In genomic region chr11:117137223-117138086, GRCh38 we compare ENCODE assay signal across 7 cellular contexts. TPM values are rescaled to one million over a fixed set of nuclear protein-coding genes. Genes with fewer than 3 reads are reported as not detected.
A peak's percentile ranks its signal among the peaks of the same experiment; 100 is the strongest.
DNase-seq lines count a peak whose midpoint lies in the region; ATAC-seq, FAIRE-seq and TF ChIP-seq lines count a peak whose summit lies in the region.
"Not testable (repeated sequence)": the region's sequence is repeated elsewhere in the genome, so short reads cannot be mapped to it uniquely, and the experiment has no call there.

No MANE protein-coding gene starts in this region.

- ATAC-seq in HCT116 (peak; percentile 91), RWPE2 (ENCODE audit: low read depth) (peak; percentile 85), heart left ventricle (peak; percentile 58 to 89 (median 88)), left colon (peak; percentile 55), mucosa of descending colon (peak; percentile 51)

- not testable (repeated sequence) for H3K27me3 ChIP-seq in HCT116 (ENCODE audit: insufficient read depth, low read length); RWPE2 (ENCODE audit: insufficient read depth, poor library complexity, severe bottlenecking); endothelial cell of umbilical vein (ENCODE audit: control insufficient read depth in 2 of 2, insufficient read depth in 2 of 2, low read length in 2 of 2); heart left ventricle

- TF ChIP-seq RAD21 in HCT116 (IDR thresholded peaks at IDR 0.05; ENCODE audit: low read depth) = not testable (repeated sequence)

- not testable (repeated sequence) for H3K79me2 ChIP-seq in HCT116 (ENCODE audit: insufficient read depth, low read length); endothelial cell of umbilical vein (ENCODE audit: control insufficient read depth, insufficient read depth, low read length)

- not testable (repeated sequence) for H3K36me3 ChIP-seq in HCT116 (ENCODE audit: control insufficient read depth in 1 of 2, insufficient read depth in 2 of 2, low read length in 2 of 2); RWPE2 (ENCODE audit: low read depth); endothelial cell of umbilical vein (ENCODE audit: control insufficient read depth in 2 of 2, extremely low read depth in 1 of 2, insufficient read depth in 2 of 2, low read length in 2 of 2); heart left ventricle; mucosa of descending colon (ENCODE audit: low read depth)

- H3K9me3 ChIP-seq in HCT116 (ENCODE audit: control insufficient read depth in 1 of 2, insufficient read depth in 1 of 2, low read depth in 1 of 2, low read length in 2 of 2); RWPE2 (ENCODE audit: severe bottlenecking); endothelial cell of umbilical vein (replicated peaks; ENCODE audit: control insufficient read depth, insufficient read depth, low read length); heart left ventricle; mucosa of descending colon: not testable (repeated sequence)

- 75 to 93% methylated on average over 2 to 3 of the region's 15 CpGs; no CpG with 5 or more reads in 2 of the 4 donors for WGBS in heart left ventricle, 4 donors

- H3K27ac ChIP-seq in HCT116 (ENCODE audit: low read depth, low read length); RWPE2 (ENCODE audit: poor library complexity, severe bottlenecking); endothelial cell of umbilical vein (ENCODE audit: insufficient read depth, low read depth, low read length); heart left ventricle: not testable (repeated sequence)

- TF ChIP-seq CTCF in HCT116 (IDR thresholded peaks at IDR 0.05 in 2 of 3, conservative IDR thresholded peaks at IDR 0.05 in 1 of 3; ENCODE audit: borderline replicate concordance in 1 of 3, insufficient read depth in 1 of 3, low read depth in 2 of 3, low read length in 2 of 3); RWPE2 (IDR thresholded peaks at IDR 0.05; ENCODE audit: poor library complexity, severe bottlenecking); endothelial cell of umbilical vein (IDR thresholded peaks at IDR 0.05; ENCODE audit: extremely low read depth in 1 of 2, insufficient read depth in 1 of 2, low read depth in 1 of 2, low read length in 2 of 2); heart left ventricle (IDR thresholded peaks at IDR 0.05); mucosa of descending colon (IDR thresholded peaks at IDR 0.05): not testable (repeated sequence)

- not testable (repeated sequence) for H3K9me2 ChIP-seq in HCT116 (ENCODE audit: insufficient read depth)

- not testable (repeated sequence) for H4K20me1 ChIP-seq in HCT116 (ENCODE audit: insufficient read depth); endothelial cell of umbilical vein (replicated peaks; ENCODE audit: control insufficient read depth, extremely low read depth, insufficient read depth, low read length)

- not testable (repeated sequence) for H3K4me1 ChIP-seq in HCT116 (ENCODE audit: control insufficient read depth in 1 of 2, insufficient read depth in 2 of 2, low read length in 2 of 2); RWPE2 (ENCODE audit: insufficient read depth, poor library complexity, severe bottlenecking); endothelial cell of umbilical vein (ENCODE audit: control insufficient read depth, extremely low read depth, insufficient read depth, low read length); heart left ventricle; mucosa of descending colon (ENCODE audit: low read depth)

- FAIRE-seq in endothelial cell of umbilical vein (lab: Jason Lieb, UNC) = peak; percentile 66
- peak; percentile 96 for FAIRE-seq in urothelium cell line (lab: Jason Lieb, UNC)

- RAD21 ChIA-PET in HCT116 (lab: Charles Lee; ENCODE audit: low non-redundant PET in 1 of 2, low total read pairs in 2 of 2, uncharacterized antibody in 2 of 2, unreplicated experiment in 2 of 2) = not testable (repeated sequence)

- not testable (repeated sequence) for TF ChIP-seq POLR2A in HCT116 (IDR thresholded peaks at IDR 0.05; ENCODE audit: borderline replicate concordance, extremely low read depth, insufficient read depth, insufficient read length); endothelial cell of umbilical vein (IDR thresholded peaks at IDR 0.05; ENCODE audit: low read depth, low read length); heart left ventricle (IDR thresholded peaks at IDR 0.05)

- dilution Hi-C loops in endothelial cell of umbilical vein (cut with MboI; ENCODE audit: extremely low pct_ligation_motif_present, low sequenced_read_pairs) = not testable (repeated sequence)

- not testable (repeated sequence) for BruUV-seq in HCT116 (replicated peaks; lab: Mats Ljungman, UMichigan); endothelial cell of umbilical vein (replicated peaks; lab: Mats Ljungman, UMichigan)

- POLR2A ChIA-PET in HCT116 (lab: Charles Lee); endothelial cell of umbilical vein (lab: Charles Lee): not testable (repeated sequence)

- CTCF ChIA-PET in HCT116 (lab: Charles Lee); endothelial cell of umbilical vein (lab: Charles Lee): not testable (repeated sequence)

- intact Hi-C loops in HCT116 (cut with micrococcal nuclease); endothelial cell of umbilical vein (cut with micrococcal nuclease); heart left ventricle (cut with DNase I); left colon (cut with DNase I, micrococcal nuclease); mucosa of descending colon (cut with DNase I, micrococcal nuclease): not testable (repeated sequence)

- H3K9ac ChIP-seq in HCT116 (ENCODE audit: low read length); endothelial cell of umbilical vein (replicated peaks; ENCODE audit: extremely low read depth, insufficient read depth, low read length): not testable (repeated sequence)

- H3K4me2 ChIP-seq in HCT116 (ENCODE audit: low read length) = peak overlapping the region; percentile 21; the same call in 1 of the 2 replicates
- not testable (repeated sequence) for H3K4me2 ChIP-seq in endothelial cell of umbilical vein (ENCODE audit: insufficient read depth, low read length)

- not testable (repeated sequence) for H3K9me1 ChIP-seq in endothelial cell of umbilical vein (replicated peaks; ENCODE audit: control insufficient read depth, extremely low read depth, insufficient read depth, low read length)

- not testable (repeated sequence) for H3K4me3 ChIP-seq in HCT116 (replicated peaks in 1 of 2; ENCODE audit: low read depth in 1 of 2, low read length in 2 of 2); RWPE2 (ENCODE audit: severe bottlenecking); endothelial cell of umbilical vein (replicated peaks in 1 of 3; ENCODE audit: insufficient read depth in 1 of 3, low read depth in 1 of 3, low read length in 3 of 3); heart left ventricle; mucosa of descending colon

- DNase-seq in HCT116 (ENCODE audit: low read depth, low spot score); RWPE2 (ENCODE audit: low spot score); endothelial cell of umbilical vein (ENCODE audit: low read depth, low spot score); heart left ventricle; left colon; mucosa of descending colon; urothelium cell line (ENCODE audit: low spot score): not testable (repeated sequence)

- not testable (repeated sequence) for H2AFZ ChIP-seq in HCT116 (ENCODE audit: low read depth, low read length, poor library complexity, severe bottlenecking); endothelial cell of umbilical vein (ENCODE audit: low read depth, low read length)

RNA-seq across cellular contexts. Expression of gene PAFAH1B2, which starts 6.6 kb away (rescaled TPM):
- total RNA-seq in HCT116 (2021; ENCODE audit: unreplicated experiment) (154 TPM), endothelial cell of umbilical vein (128 and 130 TPM in 2 replicates), heart left ventricle (10 to 100 TPM; 46.8 to 81.1 (median 68.8) TPM), left colon (10 to 100 TPM; 74.0 to 75.5 TPM), mucosa of descending colon (10 to 100 TPM; 67.9 to 72.7 (median 71.9) TPM)
- polyA plus RNA-seq in HCT116 (2012) = 40.3 and 47.9 TPM in 2 replicates
- polyA plus RNA-seq in endothelial cell of umbilical vein (29.1 and 34.2 TPM in 2 replicates), heart left ventricle (10 to 100 TPM; 16.7 to 33.3 TPM)
- 47.4 and 49.2 TPM in 2 replicates for polyA plus RNA-seq in endothelial cell of umbilical vein (2011; cell fraction: cytosol; rRNA removed)
- 32.4 and 35.7 TPM in 2 replicates for polyA plus RNA-seq in endothelial cell of umbilical vein (2011; cell fraction: nucleus; rRNA removed)
- 52.6 and 63.5 TPM in 2 replicates for polyA plus RNA-seq in endothelial cell of umbilical vein (2012)
- 167 and 180 TPM in 2 replicates for polyA minus RNA-seq in endothelial cell of umbilical vein
- 43.7 TPM for polyA minus RNA-seq in endothelial cell of umbilical vein (2011; cell fraction: cytosol; rRNA and poly(A)+ RNA removed)
- 31.8 and 46.3 TPM in 2 replicates for polyA minus RNA-seq in endothelial cell of umbilical vein (2011; cell fraction: nucleus; rRNA and poly(A)+ RNA removed)

RNA-seq across cellular contexts. Expression of gene SIK3, which starts 39.2 kb away (rescaled TPM):
- 21.0 TPM for total RNA-seq in HCT116 (2021; ENCODE audit: unreplicated experiment)
- polyA plus RNA-seq in HCT116 (2012) = 14.4 and 14.7 TPM in 2 replicates
- total RNA-seq in endothelial cell of umbilical vein = 20.6 and 21.3 TPM in 2 replicates
- polyA plus RNA-seq in endothelial cell of umbilical vein = 9.0 and 10.3 TPM in 2 replicates
- polyA plus RNA-seq in endothelial cell of umbilical vein (2011; cell fraction: cytosol; rRNA removed) = 7.1 and 7.5 TPM in 2 replicates
- 27.4 and 30.1 TPM in 2 replicates for polyA plus RNA-seq in endothelial cell of umbilical vein (2011; cell fraction: nucleus; rRNA removed)
- 10.3 and 11.9 TPM in 2 replicates for polyA plus RNA-seq in endothelial cell of umbilical vein (2012)
- polyA minus RNA-seq in endothelial cell of umbilical vein = 25.1 and 26.4 TPM in 2 replicates
- 6.1 TPM for polyA minus RNA-seq in endothelial cell of umbilical vein (2011; cell fraction: cytosol; rRNA and poly(A)+ RNA removed)
- polyA minus RNA-seq in endothelial cell of umbilical vein (2011; cell fraction: nucleus; rRNA and poly(A)+ RNA removed) = 33.2 and 46.9 TPM in 2 replicates
- 10 to 100 TPM; 25.7 to 67.4 (median 39.0) TPM for total RNA-seq in heart left ventricle
- 10 to 100 TPM; 11.8 to 27.4 TPM for polyA plus RNA-seq in heart left ventricle
- total RNA-seq in left colon = 10 to 100 TPM; 35.3 to 39.0 TPM
- 10 to 100 TPM; 28.1 to 55.6 (median 41.8) TPM for total RNA-seq in mucosa of descending colon

RNA-seq across cellular contexts. Expression of gene SIDT2, which starts 41.1 kb away (rescaled TPM):
- total RNA-seq in HCT116 (2021; ENCODE audit: unreplicated experiment) = 37.0 TPM
- polyA plus RNA-seq in HCT116 (2012) = 22.3 and 26.2 TPM in 2 replicates
- total RNA-seq in endothelial cell of umbilical vein = 26.0 and 28.7 TPM in 2 replicates
- polyA plus RNA-seq in endothelial cell of umbilical vein = 34.5 and 37.5 TPM in 2 replicates
- polyA plus RNA-seq in endothelial cell of umbilical vein (2011; cell fraction: cytosol; rRNA removed) = 24.3 and 24.5 TPM in 2 replicates
- polyA plus RNA-seq in endothelial cell of umbilical vein (2011; cell fraction: nucleus; rRNA removed) = 72.1 and 94.6 TPM in 2 replicates
- polyA plus RNA-seq in endothelial cell of umbilical vein (2012) = 22.7 and 30.0 TPM in 2 replicates
- 45.0 and 75.7 TPM in 2 replicates for polyA minus RNA-seq in endothelial cell of umbilical vein
- polyA minus RNA-seq in endothelial cell of umbilical vein (2011; cell fraction: cytosol; rRNA and poly(A)+ RNA removed) = 8.9 TPM
- polyA minus RNA-seq in endothelial cell of umbilical vein (2011; cell fraction: nucleus; rRNA and poly(A)+ RNA removed) = 43.7 and 44.1 TPM in 2 replicates
- total RNA-seq in heart left ventricle = 10 to 100 TPM; 17.2 to 45.5 (median 22.2) TPM
- 10 to 100 TPM; 13.9 to 14.5 TPM for polyA plus RNA-seq in heart left ventricle
- total RNA-seq in left colon = 10 to 100 TPM; 70.9 to 79.1 TPM
- 10 to 100 TPM; 69.8 to 76.3 (median 71.4) TPM for total RNA-seq in mucosa of descending colon
